Comparison of ENCODE assay signal across 22 cellular contexts in the genomic region with DNA sequence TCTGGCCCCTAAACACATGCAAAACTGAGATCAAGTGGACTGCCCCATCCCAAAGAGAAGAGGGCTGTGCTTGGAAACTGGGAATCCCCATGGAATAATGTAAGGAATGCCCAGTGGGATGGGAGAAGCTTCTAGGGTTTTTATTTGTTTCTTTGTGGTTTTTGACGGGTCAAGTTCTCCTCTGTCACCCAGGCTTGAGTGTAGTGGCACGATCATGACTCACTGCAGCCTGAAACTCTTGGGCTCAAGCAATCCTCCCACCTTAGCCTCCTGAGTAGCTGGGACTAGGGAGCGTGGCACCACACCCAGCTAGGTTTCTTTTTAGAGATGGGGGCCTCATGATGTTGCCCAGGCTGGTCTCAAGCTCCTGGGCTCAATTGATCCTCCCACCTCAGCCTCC.
A peak's percentile ranks its signal among the peaks of the same experiment; 100 is the strongest.
DNase-seq lines count a peak whose midpoint lies in the region; ATAC-seq, FAIRE-seq and TF ChIP-seq lines count a peak whose summit lies in the region.
"Had no signal": no experiment of that assay in that cellular context is flagged by ENCODE, and none has a peak within 500 bp of the region (broad histone marks: within the 10 kb centered on the region; RNA-seq: fewer than 3 reads in every experiment).

No MANE protein-coding gene starts in this region.

- POLR2A ChIA-PET in PC-3 (lab: Charles Lee; ENCODE audit: unreplicated experiment), result no interaction called here

- no peak for TF ChIP-seq POLR2A in H54 (IDR thresholded peaks at IDR 0.05; ENCODE audit: low read depth, low read length)

- H4K20me1 ChIP-seq in PC-3 (ENCODE audit: low read length), result no peaks in the 10 kb centered on the region

- H3K9me3 ChIP-seq in PC-3 (ENCODE audit: low read length), result no peaks in the 10 kb centered on the region
- H3K9me3 ChIP-seq: esophagus muscularis mucosa had no signal

- H3K27ac ChIP-seq in PC-3 (ENCODE audit: low read length), result peak overlapping the region; percentile 78
- no peak overlapping the region for H3K27ac ChIP-seq in coronary artery
- H3K27ac ChIP-seq: cardiac muscle cell, esophagus muscularis mucosa, HL-60 had no signal

- FAIRE-seq in H54 (lab: Jason Lieb, UNC), result peak; percentile 58

- CTCF ChIA-PET in PC-3 (lab: Charles Lee), result no interaction called here

- DNase-seq in A172 (ENCODE audit: low spot score) (peak; percentile 85), H54 (ENCODE audit: insufficient read length, low spot score) (peak; percentile 19), PC-3 (peak; percentile 71), fibroblast of villous mesenchyme (ENCODE audit: low read depth) (peak; percentile 36), coronary artery (ENCODE audit: low spot score) (no peak)
- DNase-seq: activated B cell treated with CpG ODN at 0.5 μM for 24 hours; activated CD8-positive, alpha-beta memory T cell treated with anti-CD3 and anti-CD28 coated beads for 24 hours; glutamatergic neuron; immature natural killer cell; Kasumi-1; NCI-H345; NK-92 treated with Interleukin-12 subunit alpha and Interleukin-12 subunit beta, amount 100 ng/mL, for 24 hours; Right ventricle myocardium superior; stimulated activated naive CD4-positive, alpha-beta T cell treated with Interleukin-2 at 50 U/mL for 16 hours; T-helper 1 cell had no signal

- ATAC-seq in PC-3, result peak; percentile 74
- no peak for ATAC-seq in GM19395 (IDR thresholded peaks at IDR 0.05; ENCODE audit: unreplicated experiment)
- no peak for ATAC-seq in esophagus mucosa
- ATAC-seq in GM18519 (IDR thresholded peaks at IDR 0.05; ENCODE audit: low FRiP score, unreplicated experiment), result no peak

- H3K9ac ChIP-seq in PC-3 (ENCODE audit: low read length), result peak overlapping the region; percentile 41; the same call in 1 of the 2 replicates

- no peaks in the 10 kb centered on the region for H3K27me3 ChIP-seq in PC-3 (ENCODE audit: low read length)
- H3K27me3 ChIP-seq: cardiac muscle cell, esophagus muscularis mucosa had no signal

- no peaks in the 10 kb centered on the region for H3K9me2 ChIP-seq in PC-3 (replicated peaks; ENCODE audit: low read length)

- H3K4me1 ChIP-seq in PC-3 (ENCODE audit: insufficient read depth, low read length), result peaks cover 22% of the 10 kb centered on the region
- H3K4me1 ChIP-seq: esophagus muscularis mucosa had no signal

- no peak overlapping the region for H3K4me3 ChIP-seq in PC-3 (ENCODE audit: low read length)
- H3K4me3 ChIP-seq in fibroblast of villous mesenchyme (ENCODE audit: low read depth, low read length), result no peak overlapping the region
- no peak overlapping the region for H3K4me3 ChIP-seq in coronary artery
- H3K4me3 ChIP-seq: cardiac muscle cell, lung had no signal

- H2AFZ ChIP-seq in PC-3 (ENCODE audit: low read length), result 0 out of 2 replicates have a peak overlapping the region, but pooled peaks have one; percentile 47

- TF ChIP-seq CTCF in PC-3 (conservative IDR thresholded peaks at IDR 0.05; ENCODE audit: low read depth, low read length) (no peak), fibroblast of villous mesenchyme (IDR thresholded peaks at IDR 0.05; ENCODE audit: insufficient read depth, low read depth, low read length) (no peak), coronary artery (IDR thresholded peaks at IDR 0.05) (no peak)

- no peaks in the 10 kb centered on the region for H3K79me2 ChIP-seq in PC-3 (ENCODE audit: low read length)

- no peaks in the 10 kb centered on the region for H3F3A ChIP-seq in PC-3 (ENCODE audit: low read length, unreplicated experiment)

- H3K4me2 ChIP-seq in PC-3 (ENCODE audit: low read length), result peak overlapping the region; percentile 36

- H3K36me3 ChIP-seq in PC-3 (ENCODE audit: low read depth, low read length), result no peaks in the 10 kb centered on the region
- H3K36me3 ChIP-seq: cardiac muscle cell, esophagus muscularis mucosa had no signal

- intact Hi-C loops in PC-3 (cut with micrococcal nuclease), result no loop called here

- BruUV-seq in PC-3 (replicated peaks; lab: Mats Ljungman, UMichigan), result no TSS peak
